ENCODE assay signal across 23 cellular contexts in genomic region chr2:171670655-171671054, GRCh38.
"Had no signal": no experiment of that assay in that cellular context is flagged by ENCODE, and none has a peak within 500 bp of the region (broad histone marks: within the 10 kb centered on the region; RNA-seq: fewer than 3 reads in every experiment).

No MANE protein-coding gene starts in this region.

- H3K4me3 ChIP-seq: coronary artery, dorsolateral prefrontal cortex, thoracic aorta had no signal

- H3K27me3 ChIP-seq: dorsolateral prefrontal cortex had no signal

- H3K27me3 Mint-ChIP-seq: activated naive CD8-positive, alpha-beta T cell treated with anti-CD3 and anti-CD28 coated beads, Interleukin-2, amount 50 U/mL, for 24 hours had no signal

- H3K36me3 ChIP-seq: thoracic aorta had no signal

- H3K27ac ChIP-seq: coronary artery, thoracic aorta had no signal

- H3K4me3 Mint-ChIP-seq: activated CD4-positive, alpha-beta T cell treated with anti-CD3 and anti-CD28 coated beads for 36 hours; activated CD8-positive, alpha-beta memory T cell treated with anti-CD3 and anti-CD28 coated beads, Interleukin-2, amount 10 ng/mL, durations not matched to agents 7 days and 5 days; activated CD8-positive, alpha-beta T cell treated with anti-CD3 and anti-CD28 coated beads, Interleukin-2, amount 10 ng/mL, durations not matched to agents 7 days and 5 days; activated naive CD4-positive, alpha-beta T cell treated with anti-CD3 and anti-CD28 coated beads, Interleukin-2, amount 50 U/mL, for 24 hours; activated naive CD8-positive, alpha-beta T cell treated with anti-CD3 and anti-CD28 coated beads, Interleukin-2, amount 50 U/mL, for 24 hours; immature natural killer cell; natural killer cell treated with Interleukin-12 subunit alpha and Interleukin-12 subunit beta and Interleukin-15 and Interleukin-18, amount 100 ng/mL, for 72 hours had no signal

- ATAC-seq: activated CD4-positive, alpha-beta T cell treated with anti-CD3 and anti-CD28 coated beads for 36 hours; activated CD8-positive, alpha-beta memory T cell treated with anti-CD3 and anti-CD28 coated beads, Interleukin-2, amount 10 ng/mL, durations not matched to agents 7 days and 5 days; activated CD8-positive, alpha-beta T cell treated with anti-CD3 and anti-CD28 coated beads, Interleukin-2, amount 10 ng/mL, durations not matched to agents 7 days and 5 days; activated naive CD8-positive, alpha-beta T cell treated with anti-CD3 and anti-CD28 coated beads, Interleukin-2, amount 50 U/mL, for 24 hours; natural killer cell treated with Interleukin-12 subunit alpha and Interleukin-12 subunit beta and Interleukin-15 and Interleukin-18, amount 100 ng/mL, for 72 hours; right cardiac atrium; stimulated activated naive CD8-positive, alpha-beta T cell treated with anti-CD3 and anti-CD28 coated beads, Interleukin-15, Interleukin-2, amounts not matched to agents 100 U/mL and 50 U/mL, for 24 hours had no signal

- H3K4me1 Mint-ChIP-seq: activated CD4-positive, alpha-beta T cell treated with anti-CD3 and anti-CD28 coated beads for 36 hours; activated CD8-positive, alpha-beta memory T cell treated with anti-CD3 and anti-CD28 coated beads, Interleukin-2, amount 10 ng/mL, durations not matched to agents 7 days and 5 days; activated naive CD4-positive, alpha-beta T cell treated with anti-CD3 and anti-CD28 coated beads, Interleukin-2, amount 50 U/mL, for 24 hours; activated naive CD8-positive, alpha-beta T cell treated with anti-CD3 and anti-CD28 coated beads, Interleukin-2, amount 50 U/mL, for 24 hours; immature natural killer cell had no signal

- H3K36me3 Mint-ChIP-seq: activated CD8-positive, alpha-beta memory T cell treated with anti-CD3 and anti-CD28 coated beads, Interleukin-2, amount 10 ng/mL, durations not matched to agents 7 days and 5 days; activated naive CD4-positive, alpha-beta T cell treated with anti-CD3 and anti-CD28 coated beads, Interleukin-2, amount 50 U/mL, for 24 hours; immature natural killer cell; natural killer cell treated with Interleukin-12 subunit alpha and Interleukin-12 subunit beta and Interleukin-15 and Interleukin-18, amount 100 ng/mL, for 72 hours had no signal

- DNase-seq: activated CD4-positive, alpha-beta T cell treated with anti-CD3 and anti-CD28 coated beads for 36 hours; activated CD4-positive, CD25-positive, alpha-beta regulatory T cell; activated CD8-positive, alpha-beta memory T cell treated with anti-CD3 and anti-CD28 coated beads, Interleukin-2, amount 10 ng/mL, durations not matched to agents 7 days and 5 days; activated CD8-positive, alpha-beta T cell treated with anti-CD3 and anti-CD28 coated beads, Interleukin-2, amount 10 ng/mL, durations not matched to agents 7 days and 5 days; activated naive CD8-positive, alpha-beta T cell treated with anti-CD3 and anti-CD28 coated beads, Interleukin-2, amount 50 U/mL, for 24 hours; activated T-cell treated with anti-CD3 and anti-CD28 coated beads, Interleukin-2, amount 50 U/mL, for 48 hours; dorsolateral prefrontal cortex; effector memory CD4-positive, alpha-beta T cell; foreskin fibroblast; head of caudate nucleus; hypothalamus; immature natural killer cell; midbrain; posterior cingulate gyrus; right cardiac atrium; stimulated activated CD4-positive, alpha-beta T cell treated with anti-CD3 and anti-CD28 coated beads, Interleukin-2, amount 100 ng/mL, for 48 hours; stimulated activated naive CD8-positive, alpha-beta T cell treated with anti-CD3 and anti-CD28 coated beads, Interleukin-15, Interleukin-2, amounts not matched to agents 100 U/mL and 50 U/mL, for 24 hours; trophoblast cell had no signal

- H3K27ac Mint-ChIP-seq: activated CD4-positive, alpha-beta T cell treated with anti-CD3 and anti-CD28 coated beads for 36 hours; activated CD8-positive, alpha-beta memory T cell treated with anti-CD3 and anti-CD28 coated beads, Interleukin-2, amount 10 ng/mL, durations not matched to agents 7 days and 5 days; activated CD8-positive, alpha-beta T cell treated with anti-CD3 and anti-CD28 coated beads, Interleukin-2, amount 10 ng/mL, durations not matched to agents 7 days and 5 days; activated naive CD4-positive, alpha-beta T cell treated with anti-CD3 and anti-CD28 coated beads, Interleukin-2, amount 50 U/mL, for 24 hours; activated naive CD8-positive, alpha-beta T cell treated with anti-CD3 and anti-CD28 coated beads, Interleukin-2, amount 50 U/mL, for 24 hours; activated T-helper 2 cell treated with anti-CD3 and anti-CD28 coated beads, Interferon-gamma antibody, Interleukin-2, Interleukin-4, amounts not matched to agents 10 μg/mL and 5 μg/mL and 100 μg/mL, durations not matched to agents 14 hours and 24 hours and 36 hours; immature natural killer cell; natural killer cell treated with Interleukin-12 subunit alpha and Interleukin-12 subunit beta and Interleukin-15 and Interleukin-18, amount 100 ng/mL, for 72 hours had no signal

- H3K9me3 Mint-ChIP-seq: activated naive CD4-positive, alpha-beta T cell treated with anti-CD3 and anti-CD28 coated beads, Interleukin-2, amount 50 U/mL, for 24 hours; activated naive CD8-positive, alpha-beta T cell treated with anti-CD3 and anti-CD28 coated beads, Interleukin-2, amount 50 U/mL, for 24 hours; activated T-helper 2 cell treated with anti-CD3 and anti-CD28 coated beads, Interferon-gamma antibody, Interleukin-2, Interleukin-4, amounts not matched to agents 10 μg/mL and 5 μg/mL and 100 μg/mL, durations not matched to agents 14 hours and 24 hours and 36 hours; immature natural killer cell; natural killer cell treated with Interleukin-12 subunit alpha and Interleukin-12 subunit beta and Interleukin-15 and Interleukin-18, amount 100 ng/mL, for 72 hours had no signal

- H3K9me3 ChIP-seq: thoracic aorta had no signal
